ENCODE assay signal across 8 cellular contexts in the genomic region with DNA sequence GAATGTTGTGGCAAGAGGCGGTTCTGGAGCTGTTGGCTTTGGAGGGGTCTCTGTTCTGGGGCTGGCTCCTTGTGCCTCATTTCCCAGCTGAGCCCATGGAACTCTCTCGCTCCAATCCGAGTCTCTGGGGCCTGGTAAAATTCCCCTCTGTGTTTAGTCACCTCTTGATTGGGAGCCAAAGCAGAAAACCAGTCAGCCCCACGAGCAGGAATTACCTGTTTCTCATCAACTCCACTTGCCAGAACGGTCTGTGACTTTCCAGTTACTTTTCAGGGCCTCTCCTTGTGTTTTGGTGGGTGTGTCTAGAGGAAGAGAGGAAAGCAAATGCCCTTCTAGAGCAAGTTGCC. TPM values are rescaled to one million over a fixed set of nuclear protein-coding genes. Genes with fewer than 3 reads are reported as not detected.
DNase-seq lines count a peak whose midpoint lies in the region; ATAC-seq and TF ChIP-seq lines count a peak whose summit lies in the region.

No MANE protein-coding gene starts in this region.

- peak overlapping the region; percentile 23 for H3K4me3 ChIP-seq in fibroblast of mammary gland (ENCODE audit: control insufficient read depth, low read depth, low read length)
- peak overlapping the region in 1 of 2 donors; percentile 17 for H3K4me3 ChIP-seq in prostate gland

- TF ChIP-seq CTCF in VCaP (conservative IDR thresholded peaks at IDR 0.05) (no peak), fibroblast of mammary gland (conservative IDR thresholded peaks at IDR 0.05; ENCODE audit: control insufficient read depth, insufficient read depth, low read depth, low read length) (no peak), prostate gland (IDR thresholded peaks at IDR 0.05) (no peak)

- H3K9me3 ChIP-seq in prostate gland: no peaks in the 10 kb centered on the region

- H3K36me3 ChIP-seq in prostate gland: no peaks in the 10 kb centered on the region

- no peaks in the 10 kb centered on the region for H3K27me3 ChIP-seq in prostate gland (replicated peaks; ENCODE audit: insufficient read depth)

- peak overlapping the region; percentile 98 for H3K27ac ChIP-seq in VCaP
- peak overlapping the region; percentile 94 to 95 for H3K27ac ChIP-seq in prostate gland

- H3K4me1 ChIP-seq in prostate gland (replicated peaks): peaks cover 12% of the 10 kb centered on the region

- TF ChIP-seq POLR2A in prostate gland (IDR thresholded peaks at IDR 0.05): peak; percentile 12

- WGBS in prostate gland: 4% methylated on average over 5 of the region's 5 CpGs

- peak; percentile 63 for DNase-seq in activated CD8-positive, alpha-beta memory T cell treated with anti-CD3 and anti-CD28 coated beads, Interleukin-2, amount 50 U/mL, for 48 hours
- no peak for DNase-seq in activated CD8-positive, alpha-beta memory T cell treated with anti-CD3 and anti-CD28 coated beads for 24 hours
- DNase-seq in fibroblast of mammary gland (ENCODE audit: low read depth) (peak; percentile 91), prostate gland (ENCODE audit: low spot score) (peak; percentile 93), HuH-7.5 (ENCODE audit: low spot score) (no peak)

- intact Hi-C loops in prostate gland (cut with DNase I): no loop called here

- ATAC-seq in HG03469 (IDR thresholded peaks at IDR 0.05; ENCODE audit: unreplicated experiment) (no peak), HG03139 (IDR thresholded peaks at IDR 0.05; ENCODE audit: unreplicated experiment) (no peak)

RNA-seq across cellular contexts. Expression of a gene that starts 10.8 kb away (rescaled TPM):
- total RNA-seq in prostate gland: 100 to 1,000 TPM; 253 to 351 TPM

RNA-seq across cellular contexts. Expression of a gene that starts 41.3 kb away (rescaled TPM):
- total RNA-seq in prostate gland: not detected

RNA-seq across cellular contexts. Expression of a gene that starts 53.9 kb away (rescaled TPM):
- total RNA-seq in prostate gland: 10 to 100 TPM; 61.7 to 72.1 TPM

Comparison
In these comparisons a context has a peak if more than half of its experiments do, and no peak if none do; other contexts are left out.
1. DNase-seq: peak in activated CD8-positive, alpha-beta memory T cell treated with anti-CD3 and anti-CD28 coated beads, Interleukin-2, amount 50 U/mL, for 48 hours (single experiment), fibroblast of mammary gland (single experiment) and prostate gland (single experiment); none in activated CD8-positive, alpha-beta memory T cell treated with anti-CD3 and anti-CD28 coated beads for 24 hours (single experiment) and HuH-7.5 (single experiment).